Comparison of ENCODE assay signal across 10 cellular contexts in genomic region chr2:136375017-136375901, GRCh38.
A peak's percentile ranks its signal among the peaks of the same experiment; 100 is the strongest.
DNase-seq lines count a peak whose midpoint lies in the region; ATAC-seq, FAIRE-seq and TF ChIP-seq lines count a peak whose summit lies in the region.
"Had no signal": no experiment of that assay in that cellular context is flagged by ENCODE, and none has a peak within 500 bp of the region (broad histone marks: within the 10 kb centered on the region; RNA-seq: fewer than 3 reads in every experiment).

No MANE protein-coding gene starts in this region.

- peak; percentile 94 for FAIRE-seq in GM12892 (lab: Jason Lieb, UNC)

- DNase-seq in GM12892 (ENCODE audit: insufficient read length) (no peak), left ventricle myocardium inferior (no peak), ovary (no peak), midbrain (lab: John Stamatoyannopoulos, UW) (no peak)
- DNase-seq in activated naive CD8-positive, alpha-beta T cell treated with anti-CD3 and anti-CD28 coated beads, Interleukin-2, amount 10 ng/mL, durations not matched to agents 7 days and 5 days, result no peak
- DNase-seq: hippocampal formation, NCI-H1436 had no signal

- peak overlapping the region; percentile 4 for H3K4me3 Mint-ChIP-seq in activated naive CD8-positive, alpha-beta T cell treated with anti-CD3 and anti-CD28 coated beads, Interleukin-2, amount 10 ng/mL, durations not matched to agents 7 days and 5 days

- TF ChIP-seq POLR2A in GM12892 (IDR thresholded peaks at IDR 0.05; ENCODE audit: low read depth, low read length) (no peak), ovary (IDR thresholded peaks at IDR 0.05) (no peak)

- 88 to 94% (median 91%) methylated on average over 5 of the region's 5 CpGs for WGBS in ovary, 3 donors

- no peaks in the 10 kb centered on the region for H3K9me3 Mint-ChIP-seq in activated naive CD8-positive, alpha-beta T cell treated with anti-CD3 and anti-CD28 coated beads, Interleukin-2, amount 10 ng/mL, durations not matched to agents 7 days and 5 days

- ATAC-seq in GM19463 (IDR thresholded peaks at IDR 0.05; ENCODE audit: unreplicated experiment) (peak; percentile 54), HG03432 (IDR thresholded peaks at IDR 0.05; ENCODE audit: unreplicated experiment) (peak; percentile 78), esophagus mucosa (no peak)
- peak; percentile 52 for ATAC-seq in activated naive CD8-positive, alpha-beta T cell treated with anti-CD3 and anti-CD28 coated beads, Interleukin-2, amount 10 ng/mL, durations not matched to agents 7 days and 5 days (ENCODE audit: low read depth)

- intact Hi-C loops in left ventricle myocardium inferior (cut with micrococcal nuclease), result loop anchor here (5.0 kb wide), 1 partner anchor 458 kb away; no protein-coding TSS in a partner anchor
- intact Hi-C loops in ovary (cut with DNase I), result loop anchor here in 1 of 4 donors (10.0 kb wide), 1 partner anchor 460 kb away; no protein-coding TSS in a partner anchor

- H3K9me3 ChIP-seq in left ventricle myocardium inferior (replicated peaks), result no peaks in the 10 kb centered on the region
- H3K9me3 ChIP-seq in ovary, result no peaks in the 10 kb centered on the region

- H3K4me1 Mint-ChIP-seq in activated naive CD8-positive, alpha-beta T cell treated with anti-CD3 and anti-CD28 coated beads, Interleukin-2, amount 10 ng/mL, durations not matched to agents 7 days and 5 days, result peaks cover 40% of the 10 kb centered on the region

- H3K27ac Mint-ChIP-seq in activated naive CD8-positive, alpha-beta T cell treated with anti-CD3 and anti-CD28 coated beads, Interleukin-2, amount 10 ng/mL, durations not matched to agents 7 days and 5 days, result peak overlapping the region; percentile 82

- H3K36me3 Mint-ChIP-seq in activated naive CD8-positive, alpha-beta T cell treated with anti-CD3 and anti-CD28 coated beads, Interleukin-2, amount 10 ng/mL, durations not matched to agents 7 days and 5 days, result peaks cover 11% of the 10 kb centered on the region

- H3K27ac ChIP-seq in left ventricle myocardium inferior (replicated peaks), result no peak overlapping the region
- H3K27ac ChIP-seq in ovary, result no peak overlapping the region

- H3K36me3 ChIP-seq in left ventricle myocardium inferior, result no peaks in the 10 kb centered on the region
- no peaks in the 10 kb centered on the region for H3K36me3 ChIP-seq in ovary

- H3K4me3 ChIP-seq in left ventricle myocardium inferior (no peak overlapping the region), ovary (no peak overlapping the region)

- H3K27me3 ChIP-seq in left ventricle myocardium inferior (ENCODE audit: low read depth), result no peaks in the 10 kb centered on the region
- H3K27me3 ChIP-seq in ovary, result no peaks in the 10 kb centered on the region

- H3K27me3 Mint-ChIP-seq in activated naive CD8-positive, alpha-beta T cell treated with anti-CD3 and anti-CD28 coated beads, Interleukin-2, amount 10 ng/mL, durations not matched to agents 7 days and 5 days, result no peaks in the 10 kb centered on the region

- POLR2A ChIA-PET in activated naive CD8-positive, alpha-beta T cell treated with anti-CD3 and anti-CD28 coated beads, Interleukin-2, amount 10 ng/mL, durations not matched to agents 7 days and 5 days (lab: Charles Lee), result interaction anchor here (1.1 to 1.2 kb wide), 2 partner anchors 48 to 243 kb away, joined by 3 to 4 read pairs; no protein-coding TSS in a partner anchor

- no peak for TF ChIP-seq CTCF in left ventricle myocardium inferior (IDR thresholded peaks at IDR 0.05; ENCODE audit: borderline replicate concordance)
- TF ChIP-seq CTCF in ovary (IDR thresholded peaks at IDR 0.05), result no peak

- peaks cover 14% of the 10 kb centered on the region for H3K4me1 ChIP-seq in left ventricle myocardium inferior
- H3K4me1 ChIP-seq in ovary (ENCODE audit: insufficient read depth), result peaks cover 4% of the 10 kb centered on the region

- no peak for TF ChIP-seq EP300 in ovary (IDR thresholded peaks at IDR 0.05)
